In genomic region chr1:182901946-182902345, GRCh38 we compare ENCODE assay signal across 15 cellular contexts. TPM values are rescaled to one million over a fixed set of nuclear protein-coding genes. Genes with fewer than 3 reads are reported as not detected.
"Had no signal": no experiment of that assay in that cellular context is flagged by ENCODE, and none has a peak within 500 bp of the region (broad histone marks: within the 10 kb centered on the region; RNA-seq: fewer than 3 reads in every experiment).

No MANE protein-coding gene starts in this region.

RNA-seq across cellular contexts. Expression of gene SHCBP1L, which starts 51.0 kb away (rescaled TPM):
- total RNA-seq: activated B cell treated with CpG ODN at 0.5 μM for 24 hours; activated CD4-positive, alpha-beta memory T cell treated with anti-CD3 and anti-CD28 coated beads for 36 hours; activated CD4-positive, alpha-beta memory T cell treated with anti-CD3 and anti-CD28 coated beads, Interleukin-2, amount 10 ng/mL, durations not matched to agents 7 days and 5 days; activated CD4-positive, alpha-beta T cell treated with anti-CD3 and anti-CD28 coated beads for 36 hours; activated CD4-positive, alpha-beta T cell treated with anti-CD3 and anti-CD28 coated beads, Interleukin-2, amount 10 ng/mL, durations not matched to agents 24 days and 14 days; activated CD4-positive, alpha-beta T cell treated with anti-CD3 and anti-CD28 coated beads, Interleukin-2, amount 10 ng/mL, durations not matched to agents 7 days and 5 days; activated CD8-positive, alpha-beta memory T cell treated with anti-CD3 and anti-CD28 coated beads for 36 hours; activated CD8-positive, alpha-beta memory T cell treated with anti-CD3 and anti-CD28 coated beads, Interleukin-2, amount 10 ng/mL, durations not matched to agents 7 days and 5 days; activated CD8-positive, alpha-beta T cell treated with anti-CD3 and anti-CD28 coated beads for 36 hours; activated CD8-positive, alpha-beta T cell treated with anti-CD3 and anti-CD28 coated beads, Interleukin-2, amount 10 ng/mL, durations not matched to agents 7 days and 5 days; T-cell; T-helper 1 cell treated with Interleukin-12 subunit alpha and Interleukin-12 subunit beta and Interleukin-4 antibody, amounts not matched to agents 30 ng/mL and 1 ng/mL, for 36 hours; T-helper 17 cell; T-helper 2 cell treated with Interferon-gamma antibody and Interleukin-4, amounts not matched to agents 100 ng/mL and 5 ng/mL, for 36 hours; WTC11 had no signal
